11 cellular contexts compared by ENCODE assay signal in genomic region chr15:23073890-23074631, GRCh38. TPM values are rescaled to one million over a fixed set of nuclear protein-coding genes. Genes with fewer than 3 reads are reported as not detected.
A peak's percentile ranks its signal among the peaks of the same experiment; 100 is the strongest.
DNase-seq lines count a peak whose midpoint lies in the region; ATAC-seq, FAIRE-seq and TF ChIP-seq lines count a peak whose summit lies in the region.
"Had no signal": no experiment of that assay in that cellular context is flagged by ENCODE, and none has a peak within 500 bp of the region (broad histone marks: within the 10 kb centered on the region; RNA-seq: fewer than 3 reads in every experiment).

No MANE protein-coding gene starts in this region.

- no peak overlapping the region for H3K9ac ChIP-seq in colonic mucosa (ENCODE audit: low read depth in 2 of 2, low read length in 2 of 2)

- TF ChIP-seq RAD21 in A549 (conservative IDR thresholded peaks at IDR 0.05 in 1 of 2, IDR thresholded peaks at IDR 0.05 in 1 of 2), result no peak

- no peak overlapping the region; the same call in 2 of the 3 replicates for H3K4me3 ChIP-seq in A549
- no peak overlapping the region for H3K4me3 ChIP-seq in HL-60 (replicated peaks; ENCODE audit: insufficient read depth, low read length)
- no peak overlapping the region for H3K4me3 ChIP-seq in tibial nerve
- H3K4me3 ChIP-seq in colonic mucosa, result no peak overlapping the region

- ATAC-seq in A549 (peak; percentile 39 to 66; a peak in 5 of 6 replicates), HG02763 (IDR thresholded peaks at IDR 0.05; ENCODE audit: unreplicated experiment) (no peak), HG03108 (IDR thresholded peaks at IDR 0.05; ENCODE audit: unreplicated experiment) (no peak)

- FAIRE-seq in A549 (lab: Jason Lieb, UNC), result no peak

- H3K4me2 ChIP-seq in A549, result peak overlapping the region; percentile 42

- TF ChIP-seq CTCF in A549 (IDR thresholded peaks at IDR 0.05) (no peak), HL-60 (IDR thresholded peaks at IDR 0.05; ENCODE audit: insufficient read depth, low read length) (no peak), tibial nerve (IDR thresholded peaks at IDR 0.05) (no peak), colonic mucosa (IDR thresholded peaks at IDR 0.05) (no peak)

- 32% methylated on average over 23 of the region's 24 CpGs for WGBS in A549 (ENCODE audit: missing lambda C conversion rate)
- WGBS in tibial nerve, 2 donors, result 63 to 64% methylated on average over 23 to 24 of the region's 24 CpGs

- H3K36me3 ChIP-seq in tibial nerve, result no peaks in the 10 kb centered on the region
- H3K36me3 ChIP-seq in colonic mucosa, result no peaks in the 10 kb centered on the region
- H3K36me3 ChIP-seq: neutrophil had no signal

- intact Hi-C loops in head of caudate nucleus (cut with DNase I) (no loop called here), colonic mucosa (cut with DNase I) (no loop called here)

- POLR2A ChIA-PET in A549 (lab: Yijun Ruan, JAX), result interaction anchor here (1.6 kb wide), 1 partner anchor 35 kb away, joined by 6 read pairs; the partner anchor contains the start of gene TUBGCP5

- H3K4me1 ChIP-seq in A549 (peaks cover 12% of the 10 kb centered on the region; the same call in 1 of the 3 replicates), tibial nerve (no peaks in the 10 kb centered on the region), colonic mucosa (no peaks in the 10 kb centered on the region)

- TF ChIP-seq EP300 in A549 (IDR thresholded peaks at IDR 0.05) (no peak), tibial nerve (IDR thresholded peaks at IDR 0.05) (no peak)

- no peak overlapping the region for H3K27ac ChIP-seq in A549
- H3K27ac ChIP-seq in HL-60 (replicated peaks), result no peak overlapping the region
- no peak overlapping the region for H3K27ac ChIP-seq in tibial nerve
- no peak overlapping the region for H3K27ac ChIP-seq in colonic mucosa
- H3K27ac ChIP-seq: neutrophil had no signal

- H3K27me3 ChIP-seq in HL-60 (ENCODE audit: insufficient read depth, poor library complexity, severe bottlenecking) (no peaks in the 10 kb centered on the region), tibial nerve (no peaks in the 10 kb centered on the region), colonic mucosa (no peaks in the 10 kb centered on the region)

- CTCF ChIA-PET in A549 (lab: Yijun Ruan, JAX), result no interaction called here

- no peak for TF ChIP-seq POLR2A in A549 (IDR thresholded peaks at IDR 0.05; ENCODE audit: low read length)
- no peak for TF ChIP-seq POLR2A in tibial nerve (IDR thresholded peaks at IDR 0.05)

- no peaks in the 10 kb centered on the region for H3K9me3 ChIP-seq in A549
- no peaks in the 10 kb centered on the region for H3K9me3 ChIP-seq in tibial nerve
- H3K9me3 ChIP-seq in colonic mucosa, result no peaks in the 10 kb centered on the region
- H3K9me3 ChIP-seq: neutrophil had no signal

- no peak for DNase-seq in A549 (ENCODE audit: low read depth in 1 of 2, low spot score in 1 of 2)
- peak; percentile 5 to 33 for DNase-seq in HL-60 (ENCODE audit: low read depth in 1 of 2, low spot score in 1 of 2)
- DNase-seq in NCI-H69 (lab: John Stamatoyannopoulos, UW), result peak; percentile 87
- peak; percentile 53 to 95 (median 84) for DNase-seq in head of caudate nucleus
- DNase-seq in tibial nerve (ENCODE audit: low spot score in 2 of 2), result no peak
- DNase-seq in colonic mucosa, result no peak
- DNase-seq: activated CD4-positive, alpha-beta T cell treated with anti-CD3 and anti-CD28 coated beads, Interleukin-2, amount 50 U/mL, for 48 hours; CD8-positive, alpha-beta memory T cell had no signal

TF ChIP-seq in A549, 52 proteins besides CTCF, POLR2A, EP300 and RAD21:
- TF ChIP-seq EHMT2 (IDR thresholded peaks at IDR 0.05; ENCODE audit: low read depth), result no peak
- no peak for TF ChIP-seq ZFP36 (IDR thresholded peaks at IDR 0.05; ENCODE audit: borderline replicate concordance, partially characterized antibody)
- TF ChIP-seq NFE2L2 (conservative IDR thresholded peaks at IDR 0.05; ENCODE audit: low read length), result no peak
- no peak for TF ChIP-seq POLR2AphosphoS2 (conservative IDR thresholded peaks at IDR 0.05; ENCODE audit: low read length)
- TF ChIP-seq HMGXB4 (CRISPR knock-in tag; IDR thresholded peaks at IDR 0.05; ENCODE audit: borderline replicate concordance), result no peak
- no peak for TF ChIP-seq KDM5A (IDR thresholded peaks at IDR 0.05)
- no peak for TF ChIP-seq E2F6 (IDR thresholded peaks at IDR 0.05; ENCODE audit: borderline replicate concordance, low read depth)
- TF ChIP-seq MYC (IDR thresholded peaks at IDR 0.05; ENCODE audit: borderline replicate concordance, low read length), result no peak
- no peak for TF ChIP-seq RFX5 (IDR thresholded peaks at IDR 0.05)
- TF ChIP-seq BHLHE40 (IDR thresholded peaks at IDR 0.05; ENCODE audit: low read depth, low read length), result no peak
- TF ChIP-seq JUN (IDR thresholded peaks at IDR 0.05), result no peak
- TF ChIP-seq FOXS1 (CRISPR knock-in tag; IDR thresholded peaks at IDR 0.05), result no peak
- no peak for TF ChIP-seq SMC3 (IDR thresholded peaks at IDR 0.05)
- TF ChIP-seq CBX2 (IDR thresholded peaks at IDR 0.05; ENCODE audit: borderline replicate concordance, low read depth), result no peak
- TF ChIP-seq ELK1 (IDR thresholded peaks at IDR 0.05; ENCODE audit: low read depth, low read length), result no peak
- TF ChIP-seq FOSL2 (IDR thresholded peaks at IDR 0.05), result no peak
- no peak for TF ChIP-seq FOSL2 (CRISPR knock-in tag; IDR thresholded peaks at IDR 0.05)
- TF ChIP-seq TFCP2L1 (CRISPR knock-in tag; IDR thresholded peaks at IDR 0.05), result no peak
- TF ChIP-seq ZC3H11A (IDR thresholded peaks at IDR 0.05), result no peak

RNA-seq across cellular contexts. Expression of gene TUBGCP5, which starts 34.7 kb away (rescaled TPM):
- 35.5 and 41.0 TPM in 2 replicates for polyA plus RNA-seq in A549 (2011; rRNA removed)
- 13.7 and 14.6 TPM in 2 replicates for polyA plus RNA-seq in A549 (2012; cell fraction: cytosol; rRNA removed)
- 15.4 and 21.0 TPM in 2 replicates for polyA plus RNA-seq in A549 (2012; cell fraction: nucleus; rRNA removed)
- polyA plus RNA-seq in A549 (2017; fragmentation: RNase III; extraction: RNeasy Plus Mini Kit Qiagen cat#74134 plus additional on column Dnase treatment), result 26.3 to 31.5 TPM (median 31.1 TPM) in 3 replicates
- polyA minus RNA-seq in A549 (2011; rRNA and poly(A)+ RNA removed), result 23.1 and 23.8 TPM in 2 replicates
- 10 to 100 TPM; 26.3 to 47.3 (median 31.6) TPM for total RNA-seq in tibial nerve
- 10 to 100 TPM in 1 of 2 donors, 1 to 10 TPM in 1; 7.5 to 10.9 TPM for total RNA-seq in colonic mucosa

Comparison
In these comparisons a context has a peak if more than half of its experiments do, and no peak if none do; other contexts are left out.
1. ATAC-seq: peak in A549 (2 of 2); none in HG02763 (single experiment) and HG03108 (single experiment).
2. DNase-seq: peak in HL-60 (2 of 2), NCI-H69 (single experiment) and head of caudate nucleus (42 of 42); none in A549 (0 of 2), tibial nerve (0 of 2) and colonic mucosa (single experiment).